ENCODE assay signal across 8 cellular contexts in the genomic region with DNA sequence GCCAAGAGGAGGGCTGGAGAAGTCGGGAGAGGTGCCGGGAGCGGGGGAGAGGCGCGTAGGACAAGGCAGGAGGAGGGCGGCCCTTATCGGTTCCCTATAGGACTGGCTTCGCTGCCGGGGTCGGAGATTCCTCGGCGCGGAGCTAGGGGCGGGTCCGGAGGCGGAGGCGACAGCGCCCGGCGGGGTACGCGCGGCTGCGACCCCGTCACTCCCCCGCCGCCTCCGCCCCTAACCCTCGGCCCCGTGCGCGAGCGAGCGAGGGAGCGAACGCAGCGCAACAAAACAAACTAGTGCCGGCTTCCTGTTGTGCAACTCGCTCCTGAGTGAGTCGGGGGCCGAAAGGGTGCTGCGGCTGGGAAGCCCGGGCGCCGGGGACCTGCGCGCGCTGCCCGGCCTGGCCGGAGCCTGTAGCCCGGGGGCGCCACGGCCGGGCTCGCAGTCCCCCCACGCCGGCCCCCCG. TPM values are rescaled to one million over a fixed set of nuclear protein-coding genes. Genes with fewer than 3 reads are reported as not detected.
DNase-seq lines count a peak whose midpoint lies in the region; ATAC-seq lines count a peak whose summit lies in the region.

No MANE protein-coding gene starts in this region.

- peak; percentile 44 for ATAC-seq in GM21723 (IDR thresholded peaks at IDR 0.05; ENCODE audit: unreplicated experiment)
- ATAC-seq in activated CD8-positive, alpha-beta T cell treated with anti-CD3 and anti-CD28 coated beads, Interleukin-2, amount 10 ng/mL, durations not matched to agents 7 days and 5 days: peak; percentile 60
- peak; percentile 62 for ATAC-seq in effector memory CD8-positive, alpha-beta T cell (replicated peaks)
- ATAC-seq in memory B cell (ENCODE audit: low read depth): peak; percentile 34
- ATAC-seq in stimulated activated naive B cell treated with anti-CD40 and anti-IgM and Interleukin-4, amounts not matched to agents 10 μg/mL and 1 μg/mL and 100 μg/mL, for 72 hours (replicated peaks): peak; percentile 30 to 44

- DNase-seq in ELR (ENCODE audit: low read depth) (peak; percentile 82), NCI-H1092 (lab: John Stamatoyannopoulos, UW) (peak; percentile 27), memory B cell (ENCODE audit: low spot score in 2 of 2) (peak in 1 of 2 donors; percentile 11), KG1 (lab: John Stamatoyannopoulos, UW) (no peak)
- DNase-seq in activated CD8-positive, alpha-beta T cell treated with anti-CD3 and anti-CD28 coated beads, Interleukin-2, amount 10 ng/mL, durations not matched to agents 7 days and 5 days: peak; percentile 54
- DNase-seq in effector memory CD8-positive, alpha-beta T cell: peak; percentile 6 to 23 (median 14)
- DNase-seq in stimulated activated naive B cell treated with anti-CD40 and anti-IgM and Interleukin-4, amounts not matched to agents 10 μg/mL and 1 μg/mL and 100 μg/mL, for 72 hours: no peak

- POLR2A ChIA-PET in activated CD8-positive, alpha-beta T cell treated with anti-CD3 and anti-CD28 coated beads, Interleukin-2, amount 10 ng/mL, durations not matched to agents 7 days and 5 days (lab: Charles Lee): no interaction called here

- peaks cover 17% of the 10 kb centered on the region for H3K4me1 Mint-ChIP-seq in activated CD8-positive, alpha-beta T cell treated with anti-CD3 and anti-CD28 coated beads, Interleukin-2, amount 10 ng/mL, durations not matched to agents 7 days and 5 days (ENCODE audit: low read depth)
- H3K4me1 Mint-ChIP-seq in effector memory CD8-positive, alpha-beta T cell (ENCODE audit: low read depth in 2 of 2): peaks cover 11 to 13% of the 10 kb centered on the region in 2 donors
- H3K4me1 Mint-ChIP-seq in memory B cell: peaks cover 8% of the 10 kb centered on the region
- H3K4me1 Mint-ChIP-seq in stimulated activated naive B cell treated with anti-CD40 and anti-IgM and Interleukin-4, amounts not matched to agents 10 μg/mL and 1 μg/mL and 100 μg/mL, for 72 hours: peaks cover 16 to 29% of the 10 kb centered on the region in 2 donors

- H3K9me3 Mint-ChIP-seq in activated CD8-positive, alpha-beta T cell treated with anti-CD3 and anti-CD28 coated beads, Interleukin-2, amount 10 ng/mL, durations not matched to agents 7 days and 5 days (ENCODE audit: insufficient read depth): no peaks in the 10 kb centered on the region
- H3K9me3 Mint-ChIP-seq in effector memory CD8-positive, alpha-beta T cell: no peaks in the 10 kb centered on the region
- no peaks in the 10 kb centered on the region for H3K9me3 Mint-ChIP-seq in memory B cell
- H3K9me3 Mint-ChIP-seq in stimulated activated naive B cell treated with anti-CD40 and anti-IgM and Interleukin-4, amounts not matched to agents 10 μg/mL and 1 μg/mL and 100 μg/mL, for 72 hours: no peaks in the 10 kb centered on the region

- H3K27me3 Mint-ChIP-seq in activated CD8-positive, alpha-beta T cell treated with anti-CD3 and anti-CD28 coated beads, Interleukin-2, amount 10 ng/mL, durations not matched to agents 7 days and 5 days (ENCODE audit: low read depth): peaks cover 60% of the 10 kb centered on the region
- peaks cover 61 to 62% of the 10 kb centered on the region in 2 donors for H3K27me3 Mint-ChIP-seq in effector memory CD8-positive, alpha-beta T cell
- H3K27me3 Mint-ChIP-seq in memory B cell: peaks cover 19% of the 10 kb centered on the region
- H3K27me3 Mint-ChIP-seq in stimulated activated naive B cell treated with anti-CD40 and anti-IgM and Interleukin-4, amounts not matched to agents 10 μg/mL and 1 μg/mL and 100 μg/mL, for 72 hours: peaks cover 75 to 83% of the 10 kb centered on the region in 2 donors

- peak overlapping the region; percentile 79 for H3K27ac Mint-ChIP-seq in activated CD8-positive, alpha-beta T cell treated with anti-CD3 and anti-CD28 coated beads, Interleukin-2, amount 10 ng/mL, durations not matched to agents 7 days and 5 days
- H3K27ac Mint-ChIP-seq in effector memory CD8-positive, alpha-beta T cell: peak overlapping the region in 1 of 2 donors; percentile 89
- no peak overlapping the region for H3K27ac Mint-ChIP-seq in memory B cell
- no peak overlapping the region for H3K27ac Mint-ChIP-seq in stimulated activated naive B cell treated with anti-CD40 and anti-IgM and Interleukin-4, amounts not matched to agents 10 μg/mL and 1 μg/mL and 100 μg/mL, for 72 hours

- CTCF ChIA-PET in activated CD8-positive, alpha-beta T cell treated with anti-CD3 and anti-CD28 coated beads, Interleukin-2, amount 10 ng/mL, durations not matched to agents 7 days and 5 days (lab: Charles Lee): interaction anchor here (0.9 kb wide), 1 partner anchor 13 kb away, joined by 3 read pairs; no protein-coding TSS in a partner anchor

- H3K36me3 Mint-ChIP-seq in activated CD8-positive, alpha-beta T cell treated with anti-CD3 and anti-CD28 coated beads, Interleukin-2, amount 10 ng/mL, durations not matched to agents 7 days and 5 days (ENCODE audit: low read depth): no peaks in the 10 kb centered on the region
- H3K36me3 Mint-ChIP-seq in effector memory CD8-positive, alpha-beta T cell (ENCODE audit: insufficient read depth): peaks cover 10% of the 10 kb centered on the region
- no peaks in the 10 kb centered on the region for H3K36me3 Mint-ChIP-seq in memory B cell
- H3K36me3 Mint-ChIP-seq in stimulated activated naive B cell treated with anti-CD40 and anti-IgM and Interleukin-4, amounts not matched to agents 10 μg/mL and 1 μg/mL and 100 μg/mL, for 72 hours: peaks cover 0 to 3% of the 10 kb centered on the region in 2 donors

- peak overlapping the region; percentile 89 for H3K4me3 Mint-ChIP-seq in activated CD8-positive, alpha-beta T cell treated with anti-CD3 and anti-CD28 coated beads, Interleukin-2, amount 10 ng/mL, durations not matched to agents 7 days and 5 days
- peak overlapping the region; percentile 90 to 96 for H3K4me3 Mint-ChIP-seq in effector memory CD8-positive, alpha-beta T cell
- H3K4me3 Mint-ChIP-seq in memory B cell: peak overlapping the region; percentile 88
- peak overlapping the region; percentile 84 to 94 for H3K4me3 Mint-ChIP-seq in stimulated activated naive B cell treated with anti-CD40 and anti-IgM and Interleukin-4, amounts not matched to agents 10 μg/mL and 1 μg/mL and 100 μg/mL, for 72 hours

RNA-seq across cellular contexts. Expression of a gene that starts 2.0 kb away (rescaled TPM):
- under 1 TPM; 0.29 to 0.34 TPM for total RNA-seq in activated CD8-positive, alpha-beta T cell treated with anti-CD3 and anti-CD28 coated beads, Interleukin-2, amount 10 ng/mL, durations not matched to agents 7 days and 5 days

Comparison
In these comparisons a context has a peak if more than half of its experiments do, and no peak if none do; other contexts are left out.
1. DNase-seq: peak in ELR (single experiment), NCI-H1092 (single experiment), activated CD8-positive, alpha-beta T cell treated with anti-CD3 and anti-CD28 coated beads, Interleukin-2, amount 10 ng/mL, durations not matched to agents 7 days and 5 days (single experiment) and effector memory CD8-positive, alpha-beta T cell (3 of 3); none in stimulated activated naive B cell treated with anti-CD40 and anti-IgM and Interleukin-4, amounts not matched to agents 10 μg/mL and 1 μg/mL and 100 μg/mL, for 72 hours (single experiment) and KG1 (single experiment).
2. Peak in every context shown above with its lines, with median percentiles within 50 percentile points of each other: ATAC-seq and H3K4me3 Mint-ChIP-seq.